ENCODE assay signal across 21 cellular contexts in genomic region chr20:16556299-16556698, GRCh38. TPM values are rescaled to one million over a fixed set of nuclear protein-coding genes. Genes with fewer than 3 reads are reported as not detected.
DNase-seq lines count a peak whose midpoint lies in the region; ATAC-seq and TF ChIP-seq lines count a peak whose summit lies in the region.
"Had no signal": no experiment of that assay in that cellular context is flagged by ENCODE, and none has a peak within 500 bp of the region (broad histone marks: within the 10 kb centered on the region; RNA-seq: fewer than 3 reads in every experiment).

No MANE protein-coding gene starts in this region.

- no peaks in the 10 kb centered on the region for H3K27me3 ChIP-seq in upper lobe of left lung
- H3K27me3 ChIP-seq in esophagus squamous epithelium = no peaks in the 10 kb centered on the region
- H3K27me3 ChIP-seq: BLaER1 treated with 17β-estradiol and CSF1 and Interleukin-3, amounts not matched to agents 10 nM and 100 nM; tibial nerve had no signal

- TF ChIP-seq EP300 in upper lobe of left lung (IDR thresholded peaks at IDR 0.05) = no peak

- H3K9me3 ChIP-seq in upper lobe of left lung (no peaks in the 10 kb centered on the region), esophagus squamous epithelium (no peaks in the 10 kb centered on the region)
- H3K9me3 ChIP-seq: prostate gland, tibial nerve had no signal

- DNase-seq in LHCN-M2 (ENCODE audit: low read depth) = peak; percentile 49
- peak; percentile 37 for DNase-seq in fibroblast of the conjunctiva (ENCODE audit: low read depth)
- DNase-seq in upper lobe of left lung = no peak
- DNase-seq in esophagus squamous epithelium (lab: John Stamatoyannopoulos, UW) = no peak
- no peak for DNase-seq in erythroblast (lab: John Stamatoyannopoulos, UW)
- DNase-seq in NCI-H2081 treated with DMSO at 0.1 percent for 48 hours (lab: John Stamatoyannopoulos, UW) = no peak
- DNase-seq: activated naive CD8-positive, alpha-beta T cell treated with anti-CD3 and anti-CD28 coated beads, Interleukin-2, amount 50 U/mL, for 24 hours; DMS 273 treated with DMSO at 0.1 percent for 48 hours; effector CD4-positive, alpha-beta T cell; Kasumi-1; natural killer cell; NCI-H1694; SIG-M5; stimulated activated CD4-positive, alpha-beta T cell treated with anti-CD3 and anti-CD28 coated beads, Interleukin-12 subunit alpha, Interleukin-12 subunit beta, amount 100 ng/mL, for 4 hours; stimulated activated naive CD4-positive, alpha-beta T cell; T-helper 17 cell had no signal

- peaks cover 3 to 5% (median 3%) of the 10 kb centered on the region in 4 donors for H3K4me1 ChIP-seq in upper lobe of left lung
- peaks cover 19 to 51% (median 20%) of the 10 kb centered on the region in 3 donors for H3K4me1 ChIP-seq in esophagus squamous epithelium
- H3K4me1 ChIP-seq: prostate gland had no signal

- no peak for TF ChIP-seq CTCF in VCaP (conservative IDR thresholded peaks at IDR 0.05)
- TF ChIP-seq CTCF in upper lobe of left lung (IDR thresholded peaks at IDR 0.05) = no peak
- no peak for TF ChIP-seq CTCF in esophagus squamous epithelium (IDR thresholded peaks at IDR 0.05)

- TF ChIP-seq POLR2A in upper lobe of left lung (IDR thresholded peaks at IDR 0.05) (no peak), esophagus squamous epithelium (IDR thresholded peaks at IDR 0.05) (no peak), erythroblast (IDR thresholded peaks at IDR 0.05; ENCODE audit: low read length) (no peak)

- peak; percentile 36 to 47 for ATAC-seq in upper lobe of left lung (ENCODE audit: low FRiP score in 2 of 2)
- ATAC-seq: activated naive CD8-positive, alpha-beta T cell treated with anti-CD3 and anti-CD28 coated beads, Interleukin-2, amount 50 U/mL, for 24 hours; activated T-helper 17 cell treated with anti-CD3 and anti-CD28 coated beads, Interleukin-2, amount 50 U/mL, for 72 hours; natural killer cell; T-helper 17 cell had no signal

- H3K27ac ChIP-seq in VCaP (peak overlapping the region; percentile 27; the same call in 1 of the 2 replicates), upper lobe of left lung (no peak overlapping the region), esophagus squamous epithelium (no peak overlapping the region)
- H3K27ac ChIP-seq: BLaER1 treated with 17β-estradiol and CSF1 and Interleukin-3, amounts not matched to agents 10 nM and 100 nM; prostate gland; tibial nerve had no signal

- no peaks in the 10 kb centered on the region for H3K36me3 ChIP-seq in upper lobe of left lung
- H3K36me3 ChIP-seq in esophagus squamous epithelium = peaks cover 0 to under 1% (median 0%) of the 10 kb centered on the region in 3 donors
- H3K36me3 ChIP-seq: prostate gland had no signal

- 95% methylated on average over 5 of the region's 5 CpGs for WGBS in upper lobe of left lung, 2 donors
- 67 to 73% methylated on average over 5 of the region's 5 CpGs for WGBS in esophagus squamous epithelium, 2 donors

- intact Hi-C loops in esophagus squamous epithelium (cut with DNase I) = no loop called here

- H3K4me3 ChIP-seq in upper lobe of left lung (no peak overlapping the region), esophagus squamous epithelium (no peak overlapping the region)
- H3K4me3 ChIP-seq: BLaER1 treated with 17β-estradiol and CSF1 and Interleukin-3, amounts not matched to agents 10 nM and 100 nM; prostate gland; tibial nerve had no signal

RNA-seq across cellular contexts. Expression of gene KIF16B, which starts 16.9 kb away (rescaled TPM):
- total RNA-seq in LHCN-M2 (2014; rRNA removed) (7.3 and 8.6 TPM in 2 replicates), upper lobe of left lung (100 to 1,000 TPM in 1 of 6 donors, 10 to 100 TPM in 5; 18.4 to 114 (median 26.3) TPM), esophagus squamous epithelium (10 to 100 TPM; 16.6 to 29.6 (median 20.2) TPM)
- polyA plus RNA-seq in LHCN-M2 (2012) = 3.4 TPM

Comparison
In these comparisons a context has a peak if more than half of its experiments do, and no peak if none do; other contexts are left out.
1. DNase-seq: peak in LHCN-M2 (single experiment) and fibroblast of the conjunctiva (single experiment); none in upper lobe of left lung (0 of 2), esophagus squamous epithelium (single experiment), erythroblast (0 of 2) and NCI-H2081 treated with DMSO at 0.1 percent for 48 hours (single experiment).